Comparison of ENCODE assay signal across 8 cellular contexts in genomic region chr6:26457407-26457795, GRCh38. TPM values are rescaled to one million over a fixed set of nuclear protein-coding genes. Genes with fewer than 3 reads are reported as not detected.
DNase-seq lines count a peak whose midpoint lies in the region; ATAC-seq and TF ChIP-seq lines count a peak whose summit lies in the region.

No MANE protein-coding gene starts in this region.

- H3K9ac ChIP-seq in KMS-11 (peak overlapping the region; percentile 69; the same call in 1 of the 2 replicates), liver (ENCODE audit: low read depth in 1 of 2, low read length in 2 of 2) (peak overlapping the region; percentile 79 to 98)

- peak overlapping the region; percentile 88 for H2AFZ ChIP-seq in KMS-11 (ENCODE audit: low read depth)

- ATAC-seq in GM21619 (IDR thresholded peaks at IDR 0.05; ENCODE audit: unreplicated experiment) (peak; percentile 24), thoracic aorta (ENCODE audit: insufficient number of reproducible peaks, low FRiP score, low read depth) (peak; percentile 37)

- H3K4me3 ChIP-seq in KMS-11 (IDR thresholded peaks at IDR 0.05; ENCODE audit: insufficient read depth, low read depth, low read length): no peak overlapping the region
- H3K4me3 ChIP-seq in brain microvascular endothelial cell (ENCODE audit: low read depth, low read length): peak overlapping the region; percentile 95
- peak overlapping the region in 2 of 3 donors; percentile 89 to 97 for H3K4me3 ChIP-seq in liver (ENCODE audit: low read depth in 1 of 3, low read length in 3 of 3)
- peak overlapping the region; percentile 85 for H3K4me3 ChIP-seq in thoracic aorta

- peak overlapping the region; percentile 47 for H3K4me2 ChIP-seq in KMS-11

- H3K4me1 ChIP-seq in KMS-11 (ENCODE audit: low read depth, poor library complexity, severe bottlenecking): peaks cover 13% of the 10 kb centered on the region
- peaks cover 0 to 19% (median 13%) of the 10 kb centered on the region in 4 donors for H3K4me1 ChIP-seq in liver (ENCODE audit: control insufficient read depth in 4 of 4, insufficient read depth in 4 of 4, low read length in 3 of 4)
- H3K4me1 ChIP-seq in thoracic aorta (ENCODE audit: control insufficient read depth in 1 of 2, low read depth in 2 of 2): peaks cover 35 to 47% of the 10 kb centered on the region in 2 donors

- DNase-seq in D341Med (ENCODE audit: low spot score) (peak; percentile 47), brain microvascular endothelial cell (no peak), thoracic aorta (ENCODE audit: low spot score) (no peak)
- DNase-seq in stimulated activated CD4-positive, alpha-beta T cell treated with anti-CD3 and anti-CD28 coated beads, Interleukin-4, amount 100 ng/mL, for 24 hours: no peak
- DNase-seq in stimulated activated naive CD4-positive, alpha-beta T cell treated with Interleukin-2 at 50 U/mL for 16 hours (lab: John Stamatoyannopoulos, UW): no peak

- no peak for TF ChIP-seq CTCF in KMS-11 (conservative IDR thresholded peaks at IDR 0.05; ENCODE audit: low read depth, low read length)
- no peak for TF ChIP-seq CTCF in brain microvascular endothelial cell (IDR thresholded peaks at IDR 0.05; ENCODE audit: low read depth, low read length, missing control alignments)
- TF ChIP-seq CTCF in liver (IDR thresholded peaks at IDR 0.05; ENCODE audit: low read depth, low read length, missing input control): no peak
- no peak for TF ChIP-seq CTCF in thoracic aorta (IDR thresholded peaks at IDR 0.05)

- peak overlapping the region; percentile 14; the same call in 1 of the 2 replicates for H3K27ac ChIP-seq in KMS-11
- peak overlapping the region; percentile 80 for H3K27ac ChIP-seq in brain microvascular endothelial cell
- peak overlapping the region; percentile 80 to 96 for H3K27ac ChIP-seq in liver (ENCODE audit: low read depth in 1 of 2, low read length in 2 of 2)
- H3K27ac ChIP-seq in thoracic aorta: peak overlapping the region; percentile 86 to 94

- in situ Hi-C loops in brain microvascular endothelial cell (cut with HindIII; ENCODE audit: low pct_ligation_motif_present, low sequenced_read_pairs): no loop called here

- H3K27me3 ChIP-seq in KMS-11 (ENCODE audit: insufficient read depth, low read depth) (no peaks in the 10 kb centered on the region), brain microvascular endothelial cell (replicated peaks) (no peaks in the 10 kb centered on the region), liver (ENCODE audit: control insufficient read depth in 4 of 4, insufficient read depth in 4 of 4, low read length in 3 of 4) (no peaks in the 10 kb centered on the region), thoracic aorta (replicated peaks; ENCODE audit: insufficient read depth) (no peaks in the 10 kb centered on the region)

- H3K36me3 ChIP-seq in KMS-11 (ENCODE audit: insufficient read depth) (no peaks in the 10 kb centered on the region), brain microvascular endothelial cell (replicated peaks) (peaks cover 17% of the 10 kb centered on the region), liver (ENCODE audit: control insufficient read depth in 4 of 4, insufficient read depth in 3 of 4, low read depth in 1 of 4, low read length in 3 of 4) (peaks cover 0 to 9% (median 4%) of the 10 kb centered on the region in 4 donors), thoracic aorta (peaks cover 5% of the 10 kb centered on the region)

- WGBS in liver: 16% methylated on average over 8 of the region's 8 CpGs

- TF ChIP-seq RAD21 in liver (IDR thresholded peaks at IDR 0.05): no peak

- H4K20me1 ChIP-seq in KMS-11 (ENCODE audit: insufficient read depth): no peaks in the 10 kb centered on the region

- H3K79me2 ChIP-seq in KMS-11 (ENCODE audit: insufficient read depth, low read depth): peaks cover 11% of the 10 kb centered on the region; the same call in 1 of the 2 replicates

- H3K9me3 ChIP-seq in liver (ENCODE audit: control insufficient read depth in 4 of 4, low read length in 3 of 4) (no peaks in the 10 kb centered on the region), thoracic aorta (no peaks in the 10 kb centered on the region)

TF ChIP-seq in liver, 16 proteins besides CTCF, POLR2A, EP300 and RAD21:
- TF ChIP-seq, protein P1, sequence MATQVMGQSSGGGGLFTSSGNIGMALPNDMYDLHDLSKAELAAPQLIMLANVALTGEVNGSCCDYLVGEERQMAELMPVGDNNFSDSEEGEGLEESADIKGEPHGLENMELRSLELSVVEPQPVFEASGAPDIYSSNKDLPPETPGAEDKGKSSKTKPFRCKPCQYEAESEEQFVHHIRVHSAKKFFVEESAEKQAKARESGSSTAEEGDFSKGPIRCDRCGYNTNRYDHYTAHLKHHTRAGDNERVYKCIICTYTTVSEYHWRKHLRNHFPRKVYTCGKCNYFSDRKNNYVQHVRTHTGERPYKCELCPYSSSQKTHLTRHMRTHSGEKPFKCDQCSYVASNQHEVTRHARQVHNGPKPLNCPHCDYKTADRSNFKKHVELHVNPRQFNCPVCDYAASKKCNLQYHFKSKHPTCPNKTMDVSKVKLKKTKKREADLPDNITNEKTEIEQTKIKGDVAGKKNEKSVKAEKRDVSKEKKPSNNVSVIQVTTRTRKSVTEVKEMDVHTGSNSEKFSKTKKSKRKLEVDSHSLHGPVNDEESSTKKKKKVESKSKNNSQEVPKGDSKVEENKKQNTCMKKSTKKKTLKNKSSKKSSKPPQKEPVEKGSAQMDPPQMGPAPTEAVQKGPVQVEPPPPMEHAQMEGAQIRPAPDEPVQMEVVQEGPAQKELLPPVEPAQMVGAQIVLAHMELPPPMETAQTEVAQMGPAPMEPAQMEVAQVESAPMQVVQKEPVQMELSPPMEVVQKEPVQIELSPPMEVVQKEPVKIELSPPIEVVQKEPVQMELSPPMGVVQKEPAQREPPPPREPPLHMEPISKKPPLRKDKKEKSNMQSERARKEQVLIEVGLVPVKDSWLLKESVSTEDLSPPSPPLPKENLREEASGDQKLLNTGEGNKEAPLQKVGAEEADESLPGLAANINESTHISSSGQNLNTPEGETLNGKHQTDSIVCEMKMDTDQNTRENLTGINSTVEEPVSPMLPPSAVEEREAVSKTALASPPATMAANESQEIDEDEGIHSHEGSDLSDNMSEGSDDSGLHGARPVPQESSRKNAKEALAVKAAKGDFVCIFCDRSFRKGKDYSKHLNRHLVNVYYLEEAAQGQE (IDR thresholded peaks at IDR 0.05): peak; percentile 44
- TF ChIP-seq, protein P2, sequence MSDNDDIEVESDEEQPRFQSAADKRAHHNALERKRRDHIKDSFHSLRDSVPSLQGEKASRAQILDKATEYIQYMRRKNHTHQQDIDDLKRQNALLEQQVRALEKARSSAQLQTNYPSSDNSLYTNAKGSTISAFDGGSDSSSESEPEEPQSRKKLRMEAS (IDR thresholded peaks at IDR 0.05): no peak
- peak; percentile 34 for TF ChIP-seq SP1 (IDR thresholded peaks at IDR 0.05)

RNA-seq across cellular contexts. Expression of gene BTN2A1, which starts 0.4 kb away (rescaled TPM):
- total RNA-seq in liver (1 to 10 TPM; 4.8 to 5.5 TPM), thoracic aorta (10 to 100 TPM; 22.9 to 24.5 TPM)
- 1 to 10 TPM; 2.7 to 5.9 TPM for polyA plus RNA-seq in liver

RNA-seq across cellular contexts. Expression of gene BTN3A3, which starts 17.1 kb away (rescaled TPM):
- total RNA-seq in liver (10 to 100 TPM in 1 of 2 donors, 1 to 10 TPM in 1; 3.2 to 11.6 TPM), thoracic aorta (10 to 100 TPM; 24.4 to 27.1 TPM)
- 1 to 10 TPM; 2.2 to 5.9 TPM for polyA plus RNA-seq in liver

RNA-seq across cellular contexts. Expression of gene BTN1A1, which starts 42.7 kb away (rescaled TPM):
- total RNA-seq in liver (not detected), thoracic aorta (not detected)
- under 1 TPM in 1 of 2 donors, not detected in 1; 0.06 TPM for polyA plus RNA-seq in liver

RNA-seq across cellular contexts. Expression of gene BTN3A1, which starts 55.3 kb away (rescaled TPM):
- total RNA-seq in liver (10 to 100 TPM in 1 of 2 donors, 1 to 10 TPM in 1; 6.1 to 17.1 TPM), thoracic aorta (10 to 100 TPM; 11.9 to 13.5 TPM)
- polyA plus RNA-seq in liver: 1 to 10 TPM; 2.3 to 6.4 TPM

Comparison
In these comparisons a context has a peak if more than half of its experiments do, and no peak if none do; other contexts are left out.
1. H3K27ac ChIP-seq: peak in every context shown above with its lines; median percentile 90 in thoracic aorta; 88 in liver; 80 in brain microvascular endothelial cell; 14 in KMS-11.